Comparison of ENCODE assay signal across 8 cellular contexts in genomic region chr1:17119076-17119743, GRCh38. TPM values are rescaled to one million over a fixed set of nuclear protein-coding genes. Genes with fewer than 3 reads are reported as not detected.
A peak's percentile ranks its signal among the peaks of the same experiment; 100 is the strongest.
DNase-seq lines count a peak whose midpoint lies in the region; ATAC-seq and TF ChIP-seq lines count a peak whose summit lies in the region.

Gene PADI2 (minus strand): TSS chr1:17119451. CDS start chr1:17119371, 80 bp downstream.

- no peaks in the 10 kb centered on the region for H3K36me3 ChIP-seq in adrenal gland (replicated peaks in 1 of 2)
- no peaks in the 10 kb centered on the region for H3K36me3 ChIP-seq in right atrium auricular region
- H3K36me3 ChIP-seq in prostate gland, result no peaks in the 10 kb centered on the region
- no peaks in the 10 kb centered on the region for H3K36me3 ChIP-seq in vagina

- H3K4me3 ChIP-seq in adrenal gland (peak within 1 kb of the TSS in 1 of 4 donors; percentile 46), right atrium auricular region (peak within 1 kb of the TSS; percentile 21 to 45), prostate gland (peak within 1 kb of the TSS; percentile 1 to 22), vagina (peak within 1 kb of the TSS; percentile 28 to 35)

- H3K9me3 ChIP-seq in adrenal gland (replicated peaks in 1 of 3) (no peaks in the 10 kb centered on the region), right atrium auricular region (no peaks in the 10 kb centered on the region), prostate gland (no peaks in the 10 kb centered on the region), vagina (no peaks in the 10 kb centered on the region)

- H3K4me1 ChIP-seq in adrenal gland (replicated peaks in 1 of 2), result no peaks in the 10 kb centered on the region
- H3K4me1 ChIP-seq in right atrium auricular region, result peaks cover 0 to 20% of the 10 kb centered on the region in 2 donors
- H3K4me1 ChIP-seq in prostate gland (replicated peaks), result peaks cover 3% of the 10 kb centered on the region
- H3K4me1 ChIP-seq in vagina, result peaks cover 17% of the 10 kb centered on the region

- POLR2A ChIA-PET in GM10248 (lab: Yijun Ruan, JAX), result no interaction called here

- H3K27ac ChIP-seq in adrenal gland (no peak within 1 kb of the TSS), right atrium auricular region (peak within 1 kb of the TSS in 1 of 2 donors; percentile 10), prostate gland (no peak within 1 kb of the TSS), vagina (no peak within 1 kb of the TSS)

- H3K27me3 ChIP-seq in adrenal gland, result peaks cover 17% of the 10 kb centered on the region
- H3K27me3 ChIP-seq in right atrium auricular region, result peaks cover 6 to 18% of the 10 kb centered on the region in 2 donors
- no peaks in the 10 kb centered on the region for H3K27me3 ChIP-seq in prostate gland (replicated peaks; ENCODE audit: insufficient read depth)
- no peaks in the 10 kb centered on the region for H3K27me3 ChIP-seq in vagina

- TF ChIP-seq POLR2A in adrenal gland (IDR thresholded peaks at IDR 0.05) (no peak), prostate gland (IDR thresholded peaks at IDR 0.05) (peak; percentile 73), vagina (IDR thresholded peaks at IDR 0.05) (no peak)

- 3 to 10% (median 4%) methylated on average over 4 to 58 of the region's 58 CpGs for WGBS in adrenal gland, 4 donors
- WGBS in prostate gland, result 4% methylated on average over 25 of the region's 58 CpGs

- CTCF ChIA-PET in GM10248 (lab: Yijun Ruan, JAX), result interaction anchor here (13.7 kb wide), 1 partner anchor 117 kb away, joined by 209 read pairs; no protein-coding TSS in a partner anchor

- no peak for TF ChIP-seq CTCF in GM10248 (IDR thresholded peaks at IDR 0.05; ENCODE audit: control extremely low read depth, extremely low read depth, low read depth, missing control alignments)
- TF ChIP-seq CTCF in adrenal gland (IDR thresholded peaks at IDR 0.05), result no peak
- no peak for TF ChIP-seq CTCF in right atrium auricular region (IDR thresholded peaks at IDR 0.05)
- TF ChIP-seq CTCF in prostate gland (IDR thresholded peaks at IDR 0.05), result no peak
- TF ChIP-seq CTCF in vagina (IDR thresholded peaks at IDR 0.05), result no peak

- ATAC-seq in SK-N-SH treated with all-trans-retinoic acid at 6 μM for 48 hours (peak; percentile 95), GM18873 (IDR thresholded peaks at IDR 0.05; ENCODE audit: low FRiP score, unreplicated experiment) (no peak)

- intact Hi-C loops in adrenal gland (cut with DNase I), result no loop called here
- intact Hi-C loops in prostate gland (cut with DNase I), result no loop called here
- intact Hi-C loops in vagina (cut with DNase I), result no loop called here

- DNase-seq in GM10248 (ENCODE audit: extremely low spot score) (peak; percentile 85), HPDE6-E6E7 (ENCODE audit: extremely low spot score) (peak; percentile 84), adrenal gland (peak; percentile 42 to 70 (median 51)), right atrium auricular region (ENCODE audit: low spot score) (no peak), prostate gland (ENCODE audit: low spot score) (peak; percentile 55), vagina (ENCODE audit: extremely low spot score in 2 of 2) (no peak)

TF ChIP-seq in SK-N-SH treated with all-trans-retinoic acid at 6 μM for 48 hours, 23 proteins besides CTCF, POLR2A, EP300 and RAD21:
- TF ChIP-seq ARNTL (CRISPR knock-in tag; IDR thresholded peaks at IDR 0.05; ENCODE audit: borderline replicate concordance, low read depth) (no peak), ZNF70 (CRISPR knock-in tag; IDR thresholded peaks at IDR 0.05) (no peak), SNAI2 (CRISPR knock-in tag; IDR thresholded peaks at IDR 0.05) (no peak), OSR1 (CRISPR knock-in tag; IDR thresholded peaks at IDR 0.05) (no peak), ESRRG (CRISPR knock-in tag; IDR thresholded peaks at IDR 0.05) (no peak), TCF4 (CRISPR knock-in tag; IDR thresholded peaks at IDR 0.05; ENCODE audit: borderline replicate concordance) (no peak), ZFP30 (CRISPR knock-in tag; IDR thresholded peaks at IDR 0.05) (no peak), ZFP3 (CRISPR knock-in tag; IDR thresholded peaks at IDR 0.05) (no peak), GLIS3 (CRISPR knock-in tag; IDR thresholded peaks at IDR 0.05) (no peak), PPARA (CRISPR knock-in tag; IDR thresholded peaks at IDR 0.05; ENCODE audit: borderline replicate concordance) (no peak), ZC3H10 (CRISPR knock-in tag; IDR thresholded peaks at IDR 0.05) (no peak), ZNF8 (CRISPR knock-in tag; IDR thresholded peaks at IDR 0.05) (no peak)

RNA-seq across cellular contexts. Expression of gene PADI2, which starts in this region (rescaled TPM):
- under 1 TPM in 6 of 8 donors, not detected in 2; 0.39 to 0.88 (median 0.55) TPM for total RNA-seq in adrenal gland
- polyA plus RNA-seq in adrenal gland, result under 1 TPM; 0.20 to 0.48 (median 0.46) TPM
- under 1 TPM; 0.52 to 0.63 TPM for total RNA-seq in right atrium auricular region
- total RNA-seq in prostate gland, result 1 to 10 TPM; 1.1 to 5.0 TPM
- total RNA-seq in vagina, result 0.98 TPM

Comparison
In these comparisons a context has a peak if more than half of its experiments do, and no peak if none do; other contexts are left out.
1. Peak in DNase-seq in adrenal gland; RNA of the gene not detected or under 1 TPM.
2. DNase-seq: peak in GM10248 (single experiment), HPDE6-E6E7 (single experiment) and prostate gland (single experiment); none in right atrium auricular region (single experiment) and vagina (0 of 2).